1 cellular context compared by ENCODE assay signal in the genomic region with DNA sequence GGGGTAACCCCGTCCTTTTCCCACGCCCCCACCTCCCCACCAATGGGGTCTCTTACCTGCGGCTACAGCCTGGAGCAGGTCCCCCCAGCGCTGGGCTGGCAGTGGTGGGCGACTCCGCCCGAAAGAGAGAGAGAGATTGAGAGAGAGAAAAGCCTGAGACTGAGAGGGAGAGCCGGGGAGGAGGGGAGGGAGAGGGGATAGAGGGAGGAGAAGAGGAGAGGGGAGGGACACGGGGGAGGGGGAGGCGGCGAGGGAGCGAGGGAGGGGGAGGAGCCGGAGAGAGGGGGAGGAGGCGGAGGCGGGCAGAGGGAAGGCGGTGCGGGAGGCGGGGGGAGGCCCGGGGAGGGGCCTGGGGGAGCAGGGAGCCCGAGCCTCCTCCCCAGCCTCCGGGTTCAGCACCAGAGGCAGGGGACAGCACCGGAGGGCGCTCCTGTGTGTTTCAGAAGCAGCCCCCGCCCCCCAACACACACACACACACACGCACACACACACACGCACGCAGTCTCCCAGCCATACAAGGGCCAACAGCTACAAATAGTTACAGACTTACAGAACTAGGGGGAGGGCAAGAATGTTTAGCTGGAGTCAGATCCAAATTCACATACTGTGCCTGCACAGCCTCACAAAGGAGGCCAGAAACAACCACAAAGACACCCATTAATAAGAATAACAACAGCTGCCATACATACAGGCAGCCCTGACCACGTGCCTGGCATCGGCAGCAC.
TF ChIP-seq lines count a peak whose summit lies in the region.

A gene with protein sequence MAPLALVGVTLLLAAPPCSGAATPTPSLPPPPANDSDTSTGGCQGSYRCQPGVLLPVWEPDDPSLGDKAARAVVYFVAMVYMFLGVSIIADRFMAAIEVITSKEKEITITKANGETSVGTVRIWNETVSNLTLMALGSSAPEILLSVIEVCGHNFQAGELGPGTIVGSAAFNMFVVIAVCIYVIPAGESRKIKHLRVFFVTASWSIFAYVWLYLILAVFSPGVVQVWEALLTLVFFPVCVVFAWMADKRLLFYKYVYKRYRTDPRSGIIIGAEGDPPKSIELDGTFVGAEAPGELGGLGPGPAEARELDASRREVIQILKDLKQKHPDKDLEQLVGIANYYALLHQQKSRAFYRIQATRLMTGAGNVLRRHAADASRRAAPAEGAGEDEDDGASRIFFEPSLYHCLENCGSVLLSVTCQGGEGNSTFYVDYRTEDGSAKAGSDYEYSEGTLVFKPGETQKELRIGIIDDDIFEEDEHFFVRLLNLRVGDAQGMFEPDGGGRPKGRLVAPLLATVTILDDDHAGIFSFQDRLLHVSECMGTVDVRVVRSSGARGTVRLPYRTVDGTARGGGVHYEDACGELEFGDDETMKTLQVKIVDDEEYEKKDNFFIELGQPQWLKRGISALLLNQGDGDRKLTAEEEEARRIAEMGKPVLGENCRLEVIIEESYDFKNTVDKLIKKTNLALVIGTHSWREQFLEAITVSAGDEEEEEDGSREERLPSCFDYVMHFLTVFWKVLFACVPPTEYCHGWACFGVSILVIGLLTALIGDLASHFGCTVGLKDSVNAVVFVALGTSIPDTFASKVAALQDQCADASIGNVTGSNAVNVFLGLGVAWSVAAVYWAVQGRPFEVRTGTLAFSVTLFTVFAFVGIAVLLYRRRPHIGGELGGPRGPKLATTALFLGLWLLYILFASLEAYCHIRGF (minus strand): TSS at position 161 of the 725 bp plus-strand sequence. CDS start 5,490 bp downstream, outside the sequence.

TF ChIP-seq in K562, 482 proteins besides CTCF, POLR2A, EP300 and RAD21 (continued from another document and continues in another):
- no peak for TF ChIP-seq ZBTB12 (CRISPR knock-in tag; IDR thresholded peaks at IDR 0.05)
- TF ChIP-seq ZFPM2 (CRISPR knock-in tag; IDR thresholded peaks at IDR 0.05) = no peak
- TF ChIP-seq GTF2A2 (tag; IDR thresholded peaks at IDR 0.05) = no peak
- TF ChIP-seq TGIF2 (CRISPR knock-in tag; IDR thresholded peaks at IDR 0.05) = no peak
- TF ChIP-seq ATF6 (CRISPR knock-in tag; IDR thresholded peaks at IDR 0.05) = 0 out of 2 replicates have a peak, but pooled peaks have one; percentile 58
- TF ChIP-seq SRSF1 (IDR thresholded peaks at IDR 0.05; ENCODE audit: low read depth, low read length) = no peak
- no peak for TF ChIP-seq TAF9B (IDR thresholded peaks at IDR 0.05; ENCODE audit: partially characterized antibody)
- no peak for TF ChIP-seq TAF15 (IDR thresholded peaks at IDR 0.05; ENCODE audit: low read depth, low read length)
- TF ChIP-seq CSDE1 (IDR thresholded peaks at IDR 0.05) = no peak
- no peak for TF ChIP-seq RBBP5 (IDR thresholded peaks at IDR 0.05; ENCODE audit: borderline replicate concordance, insufficient read depth, low read length, poor library complexity, severe bottlenecking)
- 0 out of 2 replicates have a peak, but pooled peaks have one; percentile 50 for TF ChIP-seq CBX1 (IDR thresholded peaks at IDR 0.05; ENCODE audit: low read depth)
- no peak for TF ChIP-seq ZNF12 (CRISPR knock-in tag; IDR thresholded peaks at IDR 0.05)
- no peak for TF ChIP-seq MTF1 (CRISPR knock-in tag; IDR thresholded peaks at IDR 0.05; ENCODE audit: borderline replicate concordance)
- no peak for TF ChIP-seq ZNF24 (IDR thresholded peaks at IDR 0.05)
- TF ChIP-seq RBM15 (IDR thresholded peaks at IDR 0.05; ENCODE audit: insufficient read depth, low read length) = no peak
- no peak for TF ChIP-seq NCOA2 (IDR thresholded peaks at IDR 0.05; ENCODE audit: partially characterized antibody in 2 of 2)
- TF ChIP-seq NCOA1 (IDR thresholded peaks at IDR 0.05; ENCODE audit: low read depth) = peak; percentile 84; the same call in 1 of the 2 replicates
- TF ChIP-seq, protein P1, sequence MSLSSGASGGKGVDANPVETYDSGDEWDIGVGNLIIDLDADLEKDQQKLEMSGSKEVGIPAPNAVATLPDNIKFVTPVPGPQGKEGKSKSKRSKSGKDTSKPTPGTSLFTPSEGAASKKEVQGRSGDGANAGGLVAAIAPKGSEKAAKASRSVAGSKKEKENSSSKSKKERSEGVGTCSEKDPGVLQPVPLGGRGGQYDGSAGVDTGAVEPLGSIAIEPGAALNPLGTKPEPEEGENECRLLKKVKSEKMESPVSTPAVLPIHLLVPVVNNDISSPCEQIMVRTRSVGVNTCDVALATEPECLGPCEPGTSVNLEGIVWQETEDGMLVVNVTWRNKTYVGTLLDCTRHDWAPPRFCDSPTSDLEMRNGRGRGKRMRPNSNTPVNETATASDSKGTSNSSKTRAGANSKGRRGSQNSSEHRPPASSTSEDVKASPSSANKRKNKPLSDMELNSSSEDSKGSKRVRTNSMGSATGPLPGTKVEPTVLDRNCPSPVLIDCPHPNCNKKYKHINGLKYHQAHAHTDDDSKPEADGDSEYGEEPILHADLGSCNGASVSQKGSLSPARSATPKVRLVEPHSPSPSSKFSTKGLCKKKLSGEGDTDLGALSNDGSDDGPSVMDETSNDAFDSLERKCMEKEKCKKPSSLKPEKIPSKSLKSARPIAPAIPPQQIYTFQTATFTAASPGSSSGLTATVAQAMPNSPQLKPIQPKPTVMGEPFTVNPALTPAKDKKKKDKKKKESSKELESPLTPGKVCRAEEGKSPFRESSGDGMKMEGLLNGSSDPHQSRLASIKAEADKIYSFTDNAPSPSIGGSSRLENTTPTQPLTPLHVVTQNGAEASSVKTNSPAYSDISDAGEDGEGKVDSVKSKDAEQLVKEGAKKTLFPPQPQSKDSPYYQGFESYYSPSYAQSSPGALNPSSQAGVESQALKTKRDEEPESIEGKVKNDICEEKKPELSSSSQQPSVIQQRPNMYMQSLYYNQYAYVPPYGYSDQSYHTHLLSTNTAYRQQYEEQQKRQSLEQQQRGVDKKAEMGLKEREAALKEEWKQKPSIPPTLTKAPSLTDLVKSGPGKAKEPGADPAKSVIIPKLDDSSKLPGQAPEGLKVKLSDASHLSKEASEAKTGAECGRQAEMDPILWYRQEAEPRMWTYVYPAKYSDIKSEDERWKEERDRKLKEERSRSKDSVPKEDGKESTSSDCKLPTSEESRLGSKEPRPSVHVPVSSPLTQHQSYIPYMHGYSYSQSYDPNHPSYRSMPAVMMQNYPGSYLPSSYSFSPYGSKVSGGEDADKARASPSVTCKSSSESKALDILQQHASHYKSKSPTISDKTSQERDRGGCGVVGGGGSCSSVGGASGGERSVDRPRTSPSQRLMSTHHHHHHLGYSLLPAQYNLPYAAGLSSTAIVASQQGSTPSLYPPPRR (CRISPR knock-in tag; IDR thresholded peaks at IDR 0.05; ENCODE audit: borderline replicate concordance) = 0 out of 2 replicates have a peak, but pooled peaks have one; percentile 23
- TF ChIP-seq ZFX (CRISPR knock-in tag; IDR thresholded peaks at IDR 0.05) = no peak
- no peak for TF ChIP-seq MAFK (IDR thresholded peaks at IDR 0.05; ENCODE audit: low read length)
- peak; percentile 65 for TF ChIP-seq RB1 (IDR thresholded peaks at IDR 0.05; ENCODE audit: low read depth)
- no peak for TF ChIP-seq SMARCC2 (IDR thresholded peaks at IDR 0.05; ENCODE audit: low read depth)
- no peak for TF ChIP-seq POLR2B (IDR thresholded peaks at IDR 0.05; ENCODE audit: low read depth, partially characterized antibody)
- no peak for TF ChIP-seq CBX5 (IDR thresholded peaks at IDR 0.05; ENCODE audit: borderline replicate concordance, low read depth)
- TF ChIP-seq, protein P2, sequence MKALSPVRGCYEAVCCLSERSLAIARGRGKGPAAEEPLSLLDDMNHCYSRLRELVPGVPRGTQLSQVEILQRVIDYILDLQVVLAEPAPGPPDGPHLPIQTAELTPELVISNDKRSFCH (CRISPR knock-in tag; IDR thresholded peaks at IDR 0.05) = no peak
- TF ChIP-seq, protein P2 (tag; IDR thresholded peaks at IDR 0.05) = no peak
- TF ChIP-seq, protein P3, sequence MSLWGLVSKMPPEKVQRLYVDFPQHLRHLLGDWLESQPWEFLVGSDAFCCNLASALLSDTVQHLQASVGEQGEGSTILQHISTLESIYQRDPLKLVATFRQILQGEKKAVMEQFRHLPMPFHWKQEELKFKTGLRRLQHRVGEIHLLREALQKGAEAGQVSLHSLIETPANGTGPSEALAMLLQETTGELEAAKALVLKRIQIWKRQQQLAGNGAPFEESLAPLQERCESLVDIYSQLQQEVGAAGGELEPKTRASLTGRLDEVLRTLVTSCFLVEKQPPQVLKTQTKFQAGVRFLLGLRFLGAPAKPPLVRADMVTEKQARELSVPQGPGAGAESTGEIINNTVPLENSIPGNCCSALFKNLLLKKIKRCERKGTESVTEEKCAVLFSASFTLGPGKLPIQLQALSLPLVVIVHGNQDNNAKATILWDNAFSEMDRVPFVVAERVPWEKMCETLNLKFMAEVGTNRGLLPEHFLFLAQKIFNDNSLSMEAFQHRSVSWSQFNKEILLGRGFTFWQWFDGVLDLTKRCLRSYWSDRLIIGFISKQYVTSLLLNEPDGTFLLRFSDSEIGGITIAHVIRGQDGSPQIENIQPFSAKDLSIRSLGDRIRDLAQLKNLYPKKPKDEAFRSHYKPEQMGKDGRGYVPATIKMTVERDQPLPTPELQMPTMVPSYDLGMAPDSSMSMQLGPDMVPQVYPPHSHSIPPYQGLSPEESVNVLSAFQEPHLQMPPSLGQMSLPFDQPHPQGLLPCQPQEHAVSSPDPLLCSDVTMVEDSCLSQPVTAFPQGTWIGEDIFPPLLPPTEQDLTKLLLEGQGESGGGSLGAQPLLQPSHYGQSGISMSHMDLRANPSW (CRISPR knock-in tag; IDR thresholded peaks at IDR 0.05) = no peak
- no peak for TF ChIP-seq MECOM (CRISPR knock-in tag; IDR thresholded peaks at IDR 0.05)
- TF ChIP-seq PYGO2 (tag; IDR thresholded peaks at IDR 0.05) = no peak
- TF ChIP-seq TCF3 (CRISPR knock-in tag; IDR thresholded peaks at IDR 0.05) = 0 out of 2 replicates have a peak, but pooled peaks have one; percentile 11
- TF ChIP-seq, protein P4, sequence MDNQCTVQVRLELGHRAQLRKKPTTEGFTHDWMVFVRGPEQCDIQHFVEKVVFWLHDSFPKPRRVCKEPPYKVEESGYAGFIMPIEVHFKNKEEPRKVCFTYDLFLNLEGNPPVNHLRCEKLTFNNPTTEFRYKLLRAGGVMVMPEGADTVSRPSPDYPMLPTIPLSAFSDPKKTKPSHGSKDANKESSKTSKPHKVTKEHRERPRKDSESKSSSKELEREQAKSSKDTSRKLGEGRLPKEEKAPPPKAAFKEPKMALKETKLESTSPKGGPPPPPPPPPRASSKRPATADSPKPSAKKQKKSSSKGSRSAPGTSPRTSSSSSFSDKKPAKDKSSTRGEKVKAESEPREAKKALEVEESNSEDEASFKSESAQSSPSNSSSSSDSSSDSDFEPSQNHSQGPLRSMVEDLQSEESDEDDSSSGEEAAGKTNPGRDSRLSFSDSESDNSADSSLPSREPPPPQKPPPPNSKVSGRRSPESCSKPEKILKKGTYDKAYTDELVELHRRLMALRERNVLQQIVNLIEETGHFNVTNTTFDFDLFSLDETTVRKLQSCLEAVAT (IDR thresholded peaks at IDR 0.05) = no peak
- TF ChIP-seq SP2 (IDR thresholded peaks at IDR 0.05; ENCODE audit: extremely low read depth, low read depth, low read length, poor library complexity, severe bottlenecking) = no peak
- TF ChIP-seq RNF2 (IDR thresholded peaks at IDR 0.05) = no peak
- TF ChIP-seq NBN (IDR thresholded peaks at IDR 0.05; ENCODE audit: low read depth) = peak; percentile 53; the same call in 1 of the 2 replicates
- no peak for TF ChIP-seq CEBPB (tag; IDR thresholded peaks at IDR 0.05)
- TF ChIP-seq MED1 (CRISPR knock-in tag; IDR thresholded peaks at IDR 0.05; ENCODE audit: borderline replicate concordance) = no peak
- TF ChIP-seq NCOA4 (IDR thresholded peaks at IDR 0.05; ENCODE audit: partially characterized antibody) = no peak
- 0 out of 2 replicates have a peak, but pooled peaks have one; percentile 12 for TF ChIP-seq CEBPG (CRISPR knock-in tag; IDR thresholded peaks at IDR 0.05)
- no peak for TF ChIP-seq CEBPG (tag; conservative IDR thresholded peaks at IDR 0.05 in 1 of 2, IDR thresholded peaks at IDR 0.05 in 1 of 2)
- no peak for TF ChIP-seq ZEB2 (IDR thresholded peaks at IDR 0.05)
- no peak for TF ChIP-seq MEF2A (IDR thresholded peaks at IDR 0.05; ENCODE audit: control insufficient read depth, low read depth, low read length)
- no peak for TF ChIP-seq BHLHE40 (IDR thresholded peaks at IDR 0.05; ENCODE audit: low read length)
- TF ChIP-seq, protein P5, sequence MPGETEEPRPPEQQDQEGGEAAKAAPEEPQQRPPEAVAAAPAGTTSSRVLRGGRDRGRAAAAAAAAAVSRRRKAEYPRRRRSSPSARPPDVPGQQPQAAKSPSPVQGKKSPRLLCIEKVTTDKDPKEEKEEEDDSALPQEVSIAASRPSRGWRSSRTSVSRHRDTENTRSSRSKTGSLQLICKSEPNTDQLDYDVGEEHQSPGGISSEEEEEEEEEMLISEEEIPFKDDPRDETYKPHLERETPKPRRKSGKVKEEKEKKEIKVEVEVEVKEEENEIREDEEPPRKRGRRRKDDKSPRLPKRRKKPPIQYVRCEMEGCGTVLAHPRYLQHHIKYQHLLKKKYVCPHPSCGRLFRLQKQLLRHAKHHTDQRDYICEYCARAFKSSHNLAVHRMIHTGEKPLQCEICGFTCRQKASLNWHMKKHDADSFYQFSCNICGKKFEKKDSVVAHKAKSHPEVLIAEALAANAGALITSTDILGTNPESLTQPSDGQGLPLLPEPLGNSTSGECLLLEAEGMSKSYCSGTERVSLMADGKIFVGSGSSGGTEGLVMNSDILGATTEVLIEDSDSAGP (CRISPR knock-in tag; IDR thresholded peaks at IDR 0.05) = no peak
- TF ChIP-seq SPI1 (IDR thresholded peaks at IDR 0.05; ENCODE audit: borderline replicate concordance, low read depth, low read length) = no peak
- no peak for TF ChIP-seq ZNF445 (CRISPR knock-in tag; IDR thresholded peaks at IDR 0.05; ENCODE audit: low read depth)
- TF ChIP-seq ZNF551 (CRISPR knock-in tag; IDR thresholded peaks at IDR 0.05) = no peak
- no peak for TF ChIP-seq NRF1 (conservative IDR thresholded peaks at IDR 0.05 in 1 of 2, IDR thresholded peaks at IDR 0.05 in 1 of 2)
- TF ChIP-seq ZNF695 (CRISPR knock-in tag; IDR thresholded peaks at IDR 0.05) = no peak
